In the genomic region with DNA sequence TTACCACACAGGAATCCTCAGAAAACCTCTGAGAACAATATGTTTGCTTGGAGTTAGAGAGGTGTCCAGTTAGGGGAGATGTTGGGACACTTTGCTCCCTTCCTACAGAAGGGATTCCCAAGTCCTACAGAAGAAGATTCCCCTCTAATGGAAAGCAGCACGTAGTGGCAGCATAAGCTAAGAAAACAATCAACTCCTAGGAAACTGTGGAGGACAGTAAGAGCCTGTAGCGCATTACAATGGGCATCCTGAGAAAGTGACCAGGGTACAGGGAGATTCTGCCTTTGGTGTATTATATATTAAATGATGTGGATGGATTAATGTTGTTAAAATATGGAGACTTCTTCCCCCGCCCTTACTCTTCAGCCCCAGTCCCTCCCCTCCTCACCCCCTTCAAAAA, we compare ENCODE assay signal across 18 cellular contexts.
"Had no signal": no experiment of that assay in that cellular context is flagged by ENCODE, and none has a peak within 500 bp of the region (broad histone marks: within the 10 kb centered on the region; RNA-seq: fewer than 3 reads in every experiment).

No MANE protein-coding gene starts in this region.

- H3K4me1 Mint-ChIP-seq: nephron progenitor cell had no signal

- H3K27ac Mint-ChIP-seq: effector memory CD8-positive, alpha-beta T cell; nephron progenitor cell had no signal

- ATAC-seq: effector memory CD8-positive, alpha-beta T cell; left lobe of liver; naive thymus-derived CD8-positive, alpha-beta T cell had no signal

- H3K4me3 Mint-ChIP-seq: effector memory CD8-positive, alpha-beta T cell; naive thymus-derived CD8-positive, alpha-beta T cell; nephron progenitor cell; stimulated activated naive CD8-positive, alpha-beta T cell treated with anti-CD3 and anti-CD28 coated beads, Interleukin-15, amount 100 ng/mL, for 72 hours had no signal

- H3K27me3 Mint-ChIP-seq: effector memory CD8-positive, alpha-beta T cell; naive thymus-derived CD8-positive, alpha-beta T cell; stimulated activated naive CD8-positive, alpha-beta T cell treated with anti-CD3 and anti-CD28 coated beads, Interleukin-15, amount 100 ng/mL, for 72 hours had no signal

- H3K9me3 Mint-ChIP-seq: effector memory CD8-positive, alpha-beta T cell; naive thymus-derived CD8-positive, alpha-beta T cell; nephron progenitor cell; stimulated activated naive CD8-positive, alpha-beta T cell treated with anti-CD3 and anti-CD28 coated beads, Interleukin-15, amount 100 ng/mL, for 72 hours had no signal

- DNase-seq: cortex of kidney; effector memory CD8-positive, alpha-beta T cell; erythroblast; esophagus squamous epithelium; foreskin melanocyte; hypothalamus; kidney; mesenchymal stem cell; midbrain; naive thymus-derived CD8-positive, alpha-beta T cell; nephron progenitor cell; nucleus accumbens; spleen; stimulated activated CD4-positive, alpha-beta T cell treated with anti-CD3 and anti-CD28 coated beads, Interleukin-2, amount 100 ng/mL, for 48 hours; stimulated activated naive CD4-positive, alpha-beta T cell; stimulated activated naive CD8-positive, alpha-beta T cell treated with anti-CD3 and anti-CD28 coated beads, Interleukin-15, amount 100 ng/mL, for 72 hours; transverse colon had no signal
